In the genomic region with DNA sequence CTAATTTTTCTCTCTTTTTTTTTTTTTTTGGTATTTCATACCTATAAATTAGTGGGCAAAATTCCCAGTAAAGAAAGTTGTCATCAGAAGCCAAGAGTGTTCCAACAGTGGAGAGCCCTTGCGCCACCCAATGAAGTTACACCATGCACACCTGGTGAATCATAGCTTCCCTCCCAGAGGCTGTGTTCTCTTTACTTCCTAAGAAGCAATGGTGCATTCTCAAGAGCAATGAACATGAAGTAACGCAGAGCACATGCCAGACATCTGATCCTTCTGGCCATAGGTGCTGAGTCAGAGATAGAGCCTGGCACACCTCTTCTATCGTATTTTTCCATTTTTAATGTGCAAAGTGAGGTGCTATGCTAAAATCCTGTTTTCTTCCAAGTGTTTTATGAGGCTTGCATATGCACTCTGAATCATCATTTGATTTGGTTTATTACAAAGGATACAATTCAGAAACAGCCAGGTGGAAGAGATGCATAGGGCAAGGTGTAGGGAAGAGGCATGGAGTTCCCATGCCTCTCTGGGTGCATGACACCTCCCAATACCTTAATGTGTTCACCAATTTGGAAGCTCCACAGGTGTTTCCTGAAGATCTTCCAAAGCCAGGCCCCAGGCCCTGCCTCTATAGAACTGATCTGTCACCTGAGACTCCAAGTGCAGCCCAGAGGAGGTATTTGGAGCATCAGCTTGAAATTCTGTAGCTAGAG, we compare ENCODE assay signal across 18 cellular contexts.
DNase-seq lines count a peak whose midpoint lies in the region; ATAC-seq and TF ChIP-seq lines count a peak whose summit lies in the region.
"Had no signal": no experiment of that assay in that cellular context is flagged by ENCODE, and none has a peak within 500 bp of the region (broad histone marks: within the 10 kb centered on the region; RNA-seq: fewer than 3 reads in every experiment).

No MANE protein-coding gene starts in this region.

- WGBS in esophagus, 2 donors = 56 to 70% methylated on average over 3 of the region's 3 CpGs
- WGBS in trophoblast cell (ENCODE audit: extremely low coverage, insufficient coverage, insufficient read length) = no CpG with 5 or more reads among the region's 3 CpGs

- H3K4me1 ChIP-seq in HCT116 (ENCODE audit: control insufficient read depth in 1 of 2, insufficient read depth in 2 of 2, low read length in 2 of 2) (peaks cover 0 to 10% of the 10 kb centered on the region in 2 experiments; a peak in 1 of 4 replicates), Panc1 (ENCODE audit: control insufficient read depth, insufficient read depth, low read length) (no peaks in the 10 kb centered on the region), esophagus (ENCODE audit: control insufficient read depth in 2 of 2, insufficient read depth in 2 of 2, low read length in 1 of 2) (peaks cover 0 to 5% of the 10 kb centered on the region in 2 donors), trophoblast cell (ENCODE audit: control insufficient read depth in 1 of 2, insufficient read depth in 2 of 2, low read length in 2 of 2) (peaks cover 0 to 3% of the 10 kb centered on the region in 2 experiments)
- H3K4me1 ChIP-seq: BLaER1 treated with 17β-estradiol and CSF1 and Interleukin-3, amounts not matched to agents 10 nM and 100 nM had no signal

- H3K4me1 Mint-ChIP-seq in naive thymus-derived CD8-positive, alpha-beta T cell = peaks cover 7 to 14% (median 9%) of the 10 kb centered on the region in 4 donors
- peaks cover 16% of the 10 kb centered on the region for H3K4me1 Mint-ChIP-seq in endothelial cell (ENCODE audit: unreplicated experiment)

- H3K27ac Mint-ChIP-seq in naive thymus-derived CD8-positive, alpha-beta T cell = no peak overlapping the region
- H3K27ac Mint-ChIP-seq in endothelial cell (ENCODE audit: unreplicated experiment) = no peak overlapping the region
- H3K27ac Mint-ChIP-seq: activated CD8-positive, alpha-beta T cell treated with anti-CD3 and anti-CD28 coated beads for 36 hours had no signal

- intact Hi-C loops in HCT116 (cut with micrococcal nuclease) (no loop called here), Panc1 (cut with micrococcal nuclease; ENCODE audit: unreplicated experiment) (no loop called here), head of caudate nucleus (cut with DNase I) (no loop called here)

- no peak overlapping the region for H2BK12ac ChIP-seq in trophoblast cell (ENCODE audit: low read length)

- H2BK120ac ChIP-seq in trophoblast cell (ENCODE audit: insufficient read depth, low read length, poor library complexity) = no peak overlapping the region

- H3K9me2 ChIP-seq in HCT116 (ENCODE audit: insufficient read depth) = no peaks in the 10 kb centered on the region

- no peak overlapping the region for H2BK5ac ChIP-seq in trophoblast cell (ENCODE audit: low read depth, low read length, poor library complexity)

- H3K18ac ChIP-seq in trophoblast cell (ENCODE audit: low read length) = no peak overlapping the region

- H3K79me1 ChIP-seq in trophoblast cell (ENCODE audit: low read length) = no peaks in the 10 kb centered on the region

- H3K23ac ChIP-seq in trophoblast cell (ENCODE audit: low read length) = no peak overlapping the region

- H3K36me3 ChIP-seq in HCT116 (ENCODE audit: control insufficient read depth in 1 of 2, insufficient read depth in 2 of 2, low read length in 2 of 2) = no peaks in the 10 kb centered on the region
- no peaks in the 10 kb centered on the region for H3K36me3 ChIP-seq in Panc1 (ENCODE audit: control insufficient read depth, insufficient read depth, low read length)
- H3K36me3 ChIP-seq in esophagus (ENCODE audit: control insufficient read depth in 2 of 2, insufficient read depth in 2 of 2, low read length in 1 of 2) = no peaks in the 10 kb centered on the region
- H3K36me3 ChIP-seq in trophoblast cell (ENCODE audit: control insufficient read depth in 1 of 2, insufficient read depth in 2 of 2, low read length in 2 of 2) = no peaks in the 10 kb centered on the region
- H3K36me3 ChIP-seq: BLaER1 treated with 17β-estradiol and CSF1 and Interleukin-3, amounts not matched to agents 10 nM and 100 nM; cardiac muscle cell had no signal

- in situ Hi-C loops in Panc1 (cut with HindIII; ENCODE audit: low pct_unique_long_range_greater_than_20kb, low sequenced_read_pairs) = no loop called here

- no peak for TF ChIP-seq CTCF in HCT116 (IDR thresholded peaks at IDR 0.05 in 2 of 3, conservative IDR thresholded peaks at IDR 0.05 in 1 of 3; ENCODE audit: borderline replicate concordance in 1 of 3, insufficient read depth in 1 of 3, low read depth in 2 of 3, low read length in 2 of 3)
- no peak for TF ChIP-seq CTCF in Panc1 (IDR thresholded peaks at IDR 0.05)
- no peak for TF ChIP-seq CTCF in endothelial cell (IDR thresholded peaks at IDR 0.05; ENCODE audit: unreplicated experiment)

- H3K4me2 ChIP-seq in HCT116 (ENCODE audit: low read length) = no peak overlapping the region
- H3K4me2 ChIP-seq in trophoblast cell (ENCODE audit: low read length) = no peak overlapping the region
- H3K4me2 ChIP-seq: BLaER1 treated with 17β-estradiol and CSF1 and Interleukin-3, amounts not matched to agents 10 nM and 100 nM had no signal

- BruUV-seq in HCT116 (replicated peaks; lab: Mats Ljungman, UMichigan) (no TSS peak), Panc1 (replicated peaks; lab: Mats Ljungman, UMichigan) (no TSS peak)

- POLR2A ChIA-PET in HCT116 (lab: Charles Lee) = no interaction called here
- POLR2A ChIA-PET in Panc1 (lab: Charles Lee) = interaction anchor here (0.6 kb wide), 1 partner anchor 16 kb away, joined by 3 read pairs; no protein-coding TSS in a partner anchor
- POLR2A ChIA-PET in naive thymus-derived CD8-positive, alpha-beta T cell (lab: Charles Lee) = no interaction called here

- no peak overlapping the region for H4K91ac ChIP-seq in trophoblast cell (ENCODE audit: low read depth, low read length)

- H3K4ac ChIP-seq in trophoblast cell (ENCODE audit: low read depth, low read length) = no peak overlapping the region

- H3K9ac ChIP-seq in HCT116 (ENCODE audit: low read length) = no peak overlapping the region
- H3K9ac ChIP-seq in trophoblast cell (ENCODE audit: low read length) = no peak overlapping the region
- H3K9ac ChIP-seq: BLaER1 treated with 17β-estradiol and CSF1 and Interleukin-3, amounts not matched to agents 10 nM and 100 nM had no signal

- H3K4me3 Mint-ChIP-seq in naive thymus-derived CD8-positive, alpha-beta T cell = no peak overlapping the region
- no peak overlapping the region for H3K4me3 Mint-ChIP-seq in endothelial cell (ENCODE audit: unreplicated experiment)
- H3K4me3 Mint-ChIP-seq: activated CD8-positive, alpha-beta T cell treated with anti-CD3 and anti-CD28 coated beads for 36 hours had no signal

- DNase-seq in HCT116 (ENCODE audit: low read depth, low spot score) (peak; percentile 16), Panc1 (ENCODE audit: low read depth, low spot score) (peak; percentile 30), trophoblast cell (peak; percentile 75 to 90), head of caudate nucleus (no peak), endothelial cell (ENCODE audit: low spot score) (no peak)
- no peak for DNase-seq in naive thymus-derived CD8-positive, alpha-beta T cell
- no peak for DNase-seq in stimulated activated CD4-positive, alpha-beta T cell treated with anti-CD3 and anti-CD28 coated beads, Interleukin-4, amount 100 ng/mL, for 1 hour
- DNase-seq: activated CD8-positive, alpha-beta T cell treated with anti-CD3 and anti-CD28 coated beads for 36 hours; activated gamma-delta T cell; KG1; NCI-H2081 treated with DMSO at 0.1 percent for 48 hours; OCI-M1; stimulated activated CD4-positive, alpha-beta T cell treated with anti-CD3 and anti-CD28 coated beads, Interleukin-2, amount 100 ng/mL, for 48 hours; stimulated activated naive CD4-positive, alpha-beta T cell; T1000 had no signal

- H3K27ac ChIP-seq in HCT116 (ENCODE audit: low read depth, low read length) (no peak overlapping the region), Panc1 (ENCODE audit: low read length) (no peak overlapping the region), esophagus (ENCODE audit: low read depth in 2 of 2, low read length in 1 of 2) (peak overlapping the region; percentile 44 to 74), trophoblast cell (ENCODE audit: low read depth, low read length) (no peak overlapping the region)
- H3K27ac ChIP-seq: BLaER1 treated with 17β-estradiol and CSF1 and Interleukin-3, amounts not matched to agents 10 nM and 100 nM; cardiac muscle cell had no signal

- H3K36me3 Mint-ChIP-seq in naive thymus-derived CD8-positive, alpha-beta T cell = no peaks in the 10 kb centered on the region
- H3K36me3 Mint-ChIP-seq in endothelial cell (ENCODE audit: low read depth, unreplicated experiment) = no peaks in the 10 kb centered on the region

- no peak for TF ChIP-seq RAD21 in HCT116 (IDR thresholded peaks at IDR 0.05; ENCODE audit: low read depth)

- no peaks in the 10 kb centered on the region for H4K20me1 ChIP-seq in HCT116 (ENCODE audit: insufficient read depth)
- H4K20me1 ChIP-seq: BLaER1 treated with 17β-estradiol and CSF1 and Interleukin-3, amounts not matched to agents 10 nM and 100 nM had no signal

- H2AK5ac ChIP-seq in trophoblast cell (ENCODE audit: low read length) = no peak overlapping the region

- H3K4me3 ChIP-seq in HCT116 (replicated peaks in 1 of 2; ENCODE audit: low read depth in 1 of 2, low read length in 2 of 2) (no peak overlapping the region), Panc1 (ENCODE audit: low read depth in 2 of 2, low read length in 2 of 2) (no peak overlapping the region), esophagus (ENCODE audit: low read depth in 1 of 2, low read length in 2 of 2) (no peak overlapping the region), trophoblast cell (ENCODE audit: low read depth, low read length) (no peak overlapping the region)
- H3K4me3 ChIP-seq: BLaER1 treated with 17β-estradiol and CSF1 and Interleukin-3, amounts not matched to agents 10 nM and 100 nM; cardiac muscle cell had no signal

- TF ChIP-seq POLR2A in HCT116 (IDR thresholded peaks at IDR 0.05; ENCODE audit: borderline replicate concordance, extremely low read depth, insufficient read depth, insufficient read length) = no peak

- no peak overlapping the region for H3K14ac ChIP-seq in trophoblast cell (ENCODE audit: low read length)

- H3K9me3 ChIP-seq in HCT116 (ENCODE audit: control insufficient read depth in 1 of 2, insufficient read depth in 1 of 2, low read depth in 1 of 2, low read length in 2 of 2) = no peaks in the 10 kb centered on the region
- H3K9me3 ChIP-seq in Panc1 (ENCODE audit: control insufficient read depth, insufficient read depth, low read depth, low read length) = no peaks in the 10 kb centered on the region
- no peaks in the 10 kb centered on the region for H3K9me3 ChIP-seq in esophagus (ENCODE audit: control insufficient read depth in 2 of 2, insufficient read depth in 1 of 2, low read depth in 1 of 2, low read length in 1 of 2)
- no peaks in the 10 kb centered on the region for H3K9me3 ChIP-seq in trophoblast cell (ENCODE audit: insufficient read depth, low read depth, low read length)
- H3K9me3 ChIP-seq: BLaER1 treated with 17β-estradiol and CSF1 and Interleukin-3, amounts not matched to agents 10 nM and 100 nM had no signal

- H3K27me3 ChIP-seq in HCT116 (ENCODE audit: insufficient read depth, low read length) (no peaks in the 10 kb centered on the region), Panc1 (ENCODE audit: control insufficient read depth, insufficient read depth, low read length) (no peaks in the 10 kb centered on the region), esophagus (ENCODE audit: control insufficient read depth in 1 of 2, insufficient read depth in 2 of 2, low read length in 2 of 2) (no peaks in the 10 kb centered on the region), trophoblast cell (ENCODE audit: insufficient read depth, low read length) (no peaks in the 10 kb centered on the region)
- H3K27me3 ChIP-seq: BLaER1 treated with 17β-estradiol and CSF1 and Interleukin-3, amounts not matched to agents 10 nM and 100 nM; cardiac muscle cell had no signal

- H3K27me3 Mint-ChIP-seq in naive thymus-derived CD8-positive, alpha-beta T cell = no peaks in the 10 kb centered on the region
- H3K27me3 Mint-ChIP-seq in endothelial cell (ENCODE audit: unreplicated experiment) = peaks cover 3% of the 10 kb centered on the region
- H3K27me3 Mint-ChIP-seq: activated CD8-positive, alpha-beta T cell treated with anti-CD3 and anti-CD28 coated beads for 36 hours had no signal

- RAD21 ChIA-PET in HCT116 (lab: Charles Lee; ENCODE audit: low non-redundant PET in 1 of 2, low total read pairs in 2 of 2, uncharacterized antibody in 2 of 2, unreplicated experiment in 2 of 2) = no interaction called here

- H3K9me3 Mint-ChIP-seq in naive thymus-derived CD8-positive, alpha-beta T cell = peaks cover 0 to 2% (median 0%) of the 10 kb centered on the region in 9 donors
- no peaks in the 10 kb centered on the region for H3K9me3 Mint-ChIP-seq in endothelial cell (ENCODE audit: unreplicated experiment)
- H3K9me3 Mint-ChIP-seq: activated CD8-positive, alpha-beta T cell treated with anti-CD3 and anti-CD28 coated beads for 36 hours had no signal

- H4K8ac ChIP-seq in trophoblast cell (ENCODE audit: low read depth, low read length) = no peak overlapping the region

- no peak overlapping the region for H2AFZ ChIP-seq in HCT116 (ENCODE audit: low read depth, low read length, poor library complexity, severe bottlenecking)
- H2AFZ ChIP-seq in trophoblast cell (ENCODE audit: insufficient read depth, low read length, poor library complexity) = no peak overlapping the region

- H3K79me2 ChIP-seq in HCT116 (ENCODE audit: insufficient read depth, low read length) = no peaks in the 10 kb centered on the region
- no peaks in the 10 kb centered on the region for H3K79me2 ChIP-seq in trophoblast cell (ENCODE audit: control insufficient read depth, insufficient read depth, low read length, poor library complexity)

- 0 out of 2 replicates have a peak, but pooled peaks have one; percentile 25 for ATAC-seq in HCT116
- peak; percentile 52; the same call in 1 of the 2 replicates for ATAC-seq in Panc1
- no peak for ATAC-seq in naive thymus-derived CD8-positive, alpha-beta T cell
- ATAC-seq: activated CD8-positive, alpha-beta T cell treated with anti-CD3 and anti-CD28 coated beads for 36 hours had no signal

- CTCF ChIA-PET in HCT116 (lab: Charles Lee) (interaction anchor here (1.4 kb wide), 1 partner anchor 11 kb away, joined by 4 read pairs; no protein-coding TSS in a partner anchor), Panc1 (lab: Charles Lee) (no interaction called here)

- no peak overlapping the region for H4K12ac ChIP-seq in trophoblast cell (ENCODE audit: low read depth, low read length)

Comparison
In these comparisons a context has a peak if more than half of its experiments do, and no peak if none do; other contexts are left out.
1. ATAC-seq: peak in HCT116 (single experiment) and Panc1 (single experiment); none in naive thymus-derived CD8-positive, alpha-beta T cell (0 of 2).
2. DNase-seq: peak in HCT116 (single experiment), Panc1 (single experiment) and trophoblast cell (2 of 2); none in naive thymus-derived CD8-positive, alpha-beta T cell (0 of 10), head of caudate nucleus (0 of 42), stimulated activated CD4-positive, alpha-beta T cell treated with anti-CD3 and anti-CD28 coated beads, Interleukin-4, amount 100 ng/mL, for 1 hour (single experiment) and endothelial cell (single experiment).
3. H3K27ac ChIP-seq: peak in esophagus (2 of 2); none in HCT116 (single experiment), Panc1 (single experiment) and trophoblast cell (single experiment).